ENCODE assay signal across 20 cellular contexts in the genomic region with DNA sequence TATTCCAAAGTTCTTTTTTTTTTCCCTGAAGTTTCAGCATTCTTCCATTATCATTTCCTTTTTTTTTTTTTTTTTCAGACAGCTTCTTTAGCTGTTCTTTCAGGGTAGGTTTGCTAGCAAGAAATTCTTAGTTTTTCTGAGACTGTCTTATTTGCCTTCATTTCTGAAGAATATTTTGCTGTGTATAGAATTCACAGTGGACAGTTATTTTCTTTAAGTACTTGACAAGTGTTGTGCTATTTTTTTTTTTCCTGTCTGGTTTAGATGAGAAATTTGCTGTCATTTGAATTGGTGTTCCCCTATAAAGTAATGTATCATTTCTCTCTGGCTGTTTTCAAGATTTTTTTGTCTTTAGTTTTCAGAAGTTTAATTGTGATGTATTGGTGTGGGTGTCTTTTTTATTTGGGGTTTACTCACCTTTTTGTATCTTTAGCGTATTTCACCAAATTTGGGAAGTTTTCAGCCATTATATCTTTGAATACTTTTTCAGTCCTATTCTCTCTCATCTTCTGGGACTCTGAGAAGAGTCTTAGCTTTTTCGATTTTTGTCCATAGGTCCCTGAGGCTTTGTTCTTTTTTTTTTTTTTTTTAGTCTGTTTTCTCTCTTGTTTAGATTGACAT. TPM values are rescaled to one million over a fixed set of nuclear protein-coding genes. Genes with fewer than 3 reads are reported as not detected.
DNase-seq lines count a peak whose midpoint lies in the region; ATAC-seq, FAIRE-seq and TF ChIP-seq lines count a peak whose summit lies in the region.
"Had no signal": no experiment of that assay in that cellular context is flagged by ENCODE, and none has a peak within 500 bp of the region (broad histone marks: within the 10 kb centered on the region; RNA-seq: fewer than 3 reads in every experiment).

No MANE protein-coding gene starts in this region.

- H3K79me2 ChIP-seq in DOHH2 (ENCODE audit: control insufficient read depth, low read length), result peaks cover 99% of the 10 kb centered on the region

- H3K36me3 ChIP-seq in DOHH2 (ENCODE audit: control insufficient read depth, low read length), result no peaks in the 10 kb centered on the region

- H3K4me3 ChIP-seq in DOHH2 (ENCODE audit: low read length) (peak overlapping the region; percentile 20; the same call in 1 of the 2 replicates), LNCaP clone FGC (ENCODE audit: low read depth, low read length) (peak overlapping the region; percentile 9; the same call in 1 of the 2 replicates)
- H3K4me3 ChIP-seq: K562 had no signal

- peak; percentile 81 for FAIRE-seq in islet of Langerhans (lab: Jason Lieb, UNC)
- FAIRE-seq: GM18507, K562 had no signal

- no peaks in the 10 kb centered on the region for H3K27me3 ChIP-seq in DOHH2 (ENCODE audit: control insufficient read depth, low read length)

- H3K27ac Mint-ChIP-seq in activated CD8-positive, alpha-beta T cell treated with anti-CD3 and anti-CD28 coated beads for 36 hours, result peak overlapping the region; percentile 38
- H3K27ac Mint-ChIP-seq in activated CD8-positive, alpha-beta T cell treated with anti-CD3 and anti-CD28 coated beads, Interleukin-2, amount 10 ng/mL, durations not matched to agents 7 days and 5 days, result no peak overlapping the region
- H3K27ac Mint-ChIP-seq: CD8-positive, alpha-beta T cell; H9; HFFc6 had no signal

- peaks cover 4% of the 10 kb centered on the region; the same call in 1 of the 2 replicates for H4K20me1 ChIP-seq in DOHH2 (ENCODE audit: control insufficient read depth, insufficient read depth, low read depth, low read length)

- no peaks in the 10 kb centered on the region for H3K27me3 Mint-ChIP-seq in activated CD8-positive, alpha-beta T cell treated with anti-CD3 and anti-CD28 coated beads for 36 hours
- no peaks in the 10 kb centered on the region for H3K27me3 Mint-ChIP-seq in activated CD8-positive, alpha-beta T cell treated with anti-CD3 and anti-CD28 coated beads, Interleukin-2, amount 10 ng/mL, durations not matched to agents 7 days and 5 days (ENCODE audit: low read depth)
- H3K27me3 Mint-ChIP-seq: B cell had no signal

- H3K4me2 ChIP-seq in DOHH2 (ENCODE audit: low read length), result peak overlapping the region; percentile 65; the same call in 1 of the 2 replicates

- H3K9me3 ChIP-seq in DOHH2 (ENCODE audit: control insufficient read depth, insufficient read depth, low read length), result no peaks in the 10 kb centered on the region

- peaks cover 5% of the 10 kb centered on the region for H3K9me3 Mint-ChIP-seq in activated CD8-positive, alpha-beta T cell treated with anti-CD3 and anti-CD28 coated beads for 36 hours
- H3K9me3 Mint-ChIP-seq in activated CD8-positive, alpha-beta T cell treated with anti-CD3 and anti-CD28 coated beads, Interleukin-2, amount 10 ng/mL, durations not matched to agents 7 days and 5 days (ENCODE audit: insufficient read depth), result peaks cover 3% of the 10 kb centered on the region
- H3K9me3 Mint-ChIP-seq: CD8-positive, alpha-beta T cell had no signal

- peaks cover 40% of the 10 kb centered on the region for H3K4me1 Mint-ChIP-seq in activated CD8-positive, alpha-beta T cell treated with anti-CD3 and anti-CD28 coated beads for 36 hours (ENCODE audit: low read depth)
- H3K4me1 Mint-ChIP-seq in activated CD8-positive, alpha-beta T cell treated with anti-CD3 and anti-CD28 coated beads, Interleukin-2, amount 10 ng/mL, durations not matched to agents 7 days and 5 days (ENCODE audit: low read depth), result peaks cover 38% of the 10 kb centered on the region

- CTCF ChIA-PET in activated CD8-positive, alpha-beta T cell treated with anti-CD3 and anti-CD28 coated beads for 36 hours (lab: Charles Lee), result interaction anchor here (0.6 to 0.7 kb wide), 2 partner anchors 28 to 1512 kb away, joined by 3 read pairs; no protein-coding TSS in a partner anchor
- CTCF ChIA-PET in activated CD8-positive, alpha-beta T cell treated with anti-CD3 and anti-CD28 coated beads, Interleukin-2, amount 10 ng/mL, durations not matched to agents 7 days and 5 days (lab: Charles Lee), result no interaction called here

- POLR2A ChIA-PET in activated CD8-positive, alpha-beta T cell treated with anti-CD3 and anti-CD28 coated beads for 36 hours (lab: Charles Lee), result interaction anchor here (1.1 kb wide), 1 partner anchor 11 kb away, joined by 3 read pairs; no protein-coding TSS in a partner anchor
- POLR2A ChIA-PET in activated CD8-positive, alpha-beta T cell treated with anti-CD3 and anti-CD28 coated beads, Interleukin-2, amount 10 ng/mL, durations not matched to agents 7 days and 5 days (lab: Charles Lee), result interaction anchor here (0.8 kb wide), 1 partner anchor 25 kb away, joined by 3 read pairs; no protein-coding TSS in a partner anchor

- ATAC-seq in activated CD8-positive, alpha-beta T cell treated with anti-CD3 and anti-CD28 coated beads for 36 hours, result no peak
- no peak for ATAC-seq in activated CD8-positive, alpha-beta T cell treated with anti-CD3 and anti-CD28 coated beads, Interleukin-2, amount 10 ng/mL, durations not matched to agents 7 days and 5 days
- ATAC-seq in HG03280 (IDR thresholded peaks at IDR 0.05; ENCODE audit: unreplicated experiment), result no peak
- ATAC-seq: CD8-positive, alpha-beta T cell had no signal

- H3K4me1 ChIP-seq in DOHH2 (ENCODE audit: control insufficient read depth, low read length), result peaks cover 78% of the 10 kb centered on the region

- peaks cover 13% of the 10 kb centered on the region for H3F3A ChIP-seq in DOHH2 (ENCODE audit: control insufficient read depth, insufficient read depth)

- no peak for DNase-seq in activated CD8-positive, alpha-beta T cell treated with anti-CD3 and anti-CD28 coated beads for 36 hours
- no peak for DNase-seq in activated CD8-positive, alpha-beta T cell treated with anti-CD3 and anti-CD28 coated beads, Interleukin-2, amount 10 ng/mL, durations not matched to agents 7 days and 5 days
- DNase-seq in LNCaP clone FGC (ENCODE audit: low read depth) (no peak), NCI-H748 (lab: John Stamatoyannopoulos, UW; ENCODE audit: unreplicated experiment) (no peak), RPMI8226 (no peak)
- DNase-seq: 8988T; C1 segment of cervical spinal cord; CD8-positive, alpha-beta T cell; COR-L47; DND-41; GOT3; H9; HFFc6 had no signal

- no peak for TF ChIP-seq CTCF in activated CD8-positive, alpha-beta T cell treated with anti-CD3 and anti-CD28 coated beads for 36 hours (IDR thresholded peaks at IDR 0.05)
- no peak for TF ChIP-seq CTCF in DOHH2 (IDR thresholded peaks at IDR 0.05; ENCODE audit: low read depth, low read length, poor library complexity, severe bottlenecking)
- no peak for TF ChIP-seq CTCF in LNCaP clone FGC (IDR thresholded peaks at IDR 0.05; ENCODE audit: control insufficient read depth, extremely low read depth, insufficient read depth)

- no peak overlapping the region for H3K4me3 Mint-ChIP-seq in activated CD8-positive, alpha-beta T cell treated with anti-CD3 and anti-CD28 coated beads for 36 hours
- H3K4me3 Mint-ChIP-seq in activated CD8-positive, alpha-beta T cell treated with anti-CD3 and anti-CD28 coated beads, Interleukin-2, amount 10 ng/mL, durations not matched to agents 7 days and 5 days, result no peak overlapping the region
- H3K4me3 Mint-ChIP-seq: B cell; CD8-positive, alpha-beta T cell; H9; HFFc6 had no signal

- no peaks in the 10 kb centered on the region for H3K9me2 ChIP-seq in DOHH2 (replicated peaks; ENCODE audit: control insufficient read depth, low read length)

- H3K36me3 Mint-ChIP-seq in activated CD8-positive, alpha-beta T cell treated with anti-CD3 and anti-CD28 coated beads for 36 hours (ENCODE audit: low read depth), result peaks cover 23% of the 10 kb centered on the region
- H3K36me3 Mint-ChIP-seq in activated CD8-positive, alpha-beta T cell treated with anti-CD3 and anti-CD28 coated beads, Interleukin-2, amount 10 ng/mL, durations not matched to agents 7 days and 5 days (ENCODE audit: low read depth), result peaks cover 29% of the 10 kb centered on the region

- intact Hi-C loops in activated CD8-positive, alpha-beta T cell treated with anti-CD3 and anti-CD28 coated beads for 36 hours (cut with micrococcal nuclease), result no loop called here

- peak overlapping the region; percentile 62 for H3K27ac ChIP-seq in DOHH2 (ENCODE audit: low read depth, low read length)
- H3K27ac ChIP-seq: HL-60 had no signal

RNA-seq across cellular contexts. Expression of a gene that starts 23.7 kb away (rescaled TPM):
- 10 to 100 TPM; 18.9 to 21.1 TPM for total RNA-seq in activated CD8-positive, alpha-beta T cell treated with anti-CD3 and anti-CD28 coated beads for 36 hours
- total RNA-seq in activated CD8-positive, alpha-beta T cell treated with anti-CD3 and anti-CD28 coated beads, Interleukin-2, amount 10 ng/mL, durations not matched to agents 7 days and 5 days, result 10 to 100 TPM; 24.5 to 24.7 TPM

RNA-seq across cellular contexts. Expression of a gene that starts 52.9 kb away (rescaled TPM):
- total RNA-seq in activated CD8-positive, alpha-beta T cell treated with anti-CD3 and anti-CD28 coated beads for 36 hours, result not detected
- not detected for total RNA-seq in activated CD8-positive, alpha-beta T cell treated with anti-CD3 and anti-CD28 coated beads, Interleukin-2, amount 10 ng/mL, durations not matched to agents 7 days and 5 days
- total RNA-seq: B cell; CD8-positive, alpha-beta T cell; H9; HFFc6 had no signal
